Comparison of ENCODE assay signal across 12 cellular contexts in genomic region chr6:136728976-136729515, GRCh38.
"Had no signal": no experiment of that assay in that cellular context is flagged by ENCODE, and none has a peak within 500 bp of the region (broad histone marks: within the 10 kb centered on the region; RNA-seq: fewer than 3 reads in every experiment).

No MANE protein-coding gene starts in this region.

- H3K9me3 ChIP-seq: esophagus squamous epithelium, heart left ventricle, pancreas, uterus had no signal

- H3K9me3 Mint-ChIP-seq: activated naive CD4-positive, alpha-beta T cell treated with anti-CD3 and anti-CD28 coated beads for 36 hours; nephron progenitor cell; T-helper 2 cell treated with Interferon-gamma antibody and Interleukin-4, amounts not matched to agents 5 μg/mL and 100 μg/mL, for 36 hours had no signal

- H3K27ac Mint-ChIP-seq: activated naive CD4-positive, alpha-beta T cell treated with anti-CD3 and anti-CD28 coated beads for 36 hours; nephron progenitor cell; T-helper 2 cell treated with Interferon-gamma antibody and Interleukin-4, amounts not matched to agents 5 μg/mL and 100 μg/mL, for 36 hours had no signal

- H3K27ac ChIP-seq: heart left ventricle, pancreas, skin epidermis, uterus had no signal

- H3K36me3 ChIP-seq: esophagus squamous epithelium, heart left ventricle, pancreas, uterus had no signal

- H3K4me3 ChIP-seq: esophagus squamous epithelium, heart left ventricle, pancreas, skin epidermis, uterus had no signal

- ATAC-seq: heart left ventricle, left ventricle myocardium superior had no signal

- H3K27me3 ChIP-seq: esophagus squamous epithelium, heart left ventricle, pancreas, uterus had no signal

- DNase-seq: activated naive CD4-positive, alpha-beta T cell treated with anti-CD3 and anti-CD28 coated beads for 36 hours; esophagus squamous epithelium; heart left ventricle; left ventricle myocardium superior; mesendoderm; nephron progenitor cell; pancreas; uterus had no signal

- H3K4me3 Mint-ChIP-seq: activated naive CD4-positive, alpha-beta T cell treated with anti-CD3 and anti-CD28 coated beads for 36 hours; nephron progenitor cell; T-helper 2 cell treated with Interferon-gamma antibody and Interleukin-4, amounts not matched to agents 5 μg/mL and 100 μg/mL, for 36 hours had no signal

- FAIRE-seq: colon, frontal cortex, pancreas had no signal

- H3K4me1 ChIP-seq: uterus had no signal
